In the genomic region with DNA sequence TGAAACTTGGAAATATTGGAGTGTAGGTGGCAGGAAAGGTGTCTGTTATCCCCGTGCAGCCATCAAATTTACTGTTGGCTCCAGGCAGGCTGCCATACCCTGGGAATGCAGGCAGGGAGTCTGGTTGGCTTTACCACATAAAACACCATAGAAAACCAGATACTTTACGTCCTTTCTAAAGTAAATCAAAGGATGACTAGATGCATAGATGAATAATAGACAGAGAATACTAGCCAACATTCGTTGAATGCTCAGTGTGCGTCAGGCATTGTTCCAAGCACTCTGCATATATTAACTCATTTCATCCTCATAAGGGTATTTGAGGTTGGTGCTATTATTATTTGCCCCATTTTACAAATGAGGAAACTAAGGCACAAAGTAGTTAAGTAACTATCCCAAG, we compare ENCODE assay signal across 26 cellular contexts.
"Had no signal": no experiment of that assay in that cellular context is flagged by ENCODE, and none has a peak within 500 bp of the region (broad histone marks: within the 10 kb centered on the region; RNA-seq: fewer than 3 reads in every experiment).

No MANE protein-coding gene starts in this region.

- H2AFZ ChIP-seq: hepatocyte had no signal

- H3K79me2 ChIP-seq: hepatocyte had no signal

- H3K27me3 ChIP-seq: ascending aorta, brain microvascular endothelial cell, dorsolateral prefrontal cortex, esophagus muscularis mucosa, foreskin keratinocyte, gastrocnemius medialis, heart right ventricle, hepatocyte had no signal

- H3K4me1 ChIP-seq: ascending aorta, esophagus muscularis mucosa, gastrocnemius medialis had no signal

- H3K27ac ChIP-seq: ascending aorta, brain microvascular endothelial cell, coronary artery, esophagus muscularis mucosa, foreskin keratinocyte, gastrocnemius medialis, heart right ventricle, hepatocyte had no signal

- H3K4me2 ChIP-seq: hepatocyte had no signal

- H3K9me3 ChIP-seq: ascending aorta, esophagus muscularis mucosa, gastrocnemius medialis, heart right ventricle had no signal

- DNase-seq: activated CD4-positive, alpha-beta memory T cell treated with anti-CD3 and anti-CD28 coated beads for 36 hours; activated CD4-positive, alpha-beta T cell treated with anti-CD3 and anti-CD28 coated beads for 36 hours; activated CD4-positive, alpha-beta T cell treated with anti-CD3 and anti-CD28 coated beads, Interleukin-2, amount 10 ng/mL, durations not matched to agents 24 days and 14 days; activated CD4-positive, CD25-positive, alpha-beta regulatory T cell; activated CD4-positive, CD25-positive, alpha-beta regulatory T cell treated with anti-CD3 and anti-CD28 coated beads, Interleukin-2, amount 50 U/mL, for 72 hours; activated CD8-positive, alpha-beta memory T cell treated with anti-CD3 and anti-CD28 coated beads, Interleukin-2, amount 10 ng/mL, durations not matched to agents 7 days and 5 days; activated CD8-positive, alpha-beta memory T cell treated with anti-CD3 and anti-CD28 coated beads, Interleukin-2, amount 50 U/mL, for 4 hours; activated CD8-positive, alpha-beta T cell treated with anti-CD3 and anti-CD28 coated beads, Interleukin-2, amount 10 ng/mL, durations not matched to agents 7 days and 5 days; activated gamma-delta T cell; activated naive CD4-positive, alpha-beta T cell; activated naive CD4-positive, alpha-beta T cell treated with anti-CD3 and anti-CD28 coated beads, Interleukin-2, amount 10 ng/mL, durations not matched to agents 7 days and 5 days; activated naive CD8-positive, alpha-beta T cell treated with anti-CD3 and anti-CD28 coated beads, Interleukin-2, amount 10 ng/mL, durations not matched to agents 7 days and 5 days; activated T-cell treated with anti-CD3 and anti-CD28 coated beads, Interleukin-2, amount 50 U/mL, for 1 hour; activated T-cell treated with anti-CD3 and anti-CD28 coated beads, Interleukin-2, amount 50 U/mL, for 48 hours; brain microvascular endothelial cell; dorsolateral prefrontal cortex; effector memory CD4-positive, alpha-beta T cell; foreskin keratinocyte; gastrocnemius medialis; heart right ventricle; T-helper 2 cell had no signal

- ATAC-seq: activated CD4-positive, alpha-beta T cell treated with anti-CD3 and anti-CD28 coated beads for 36 hours; activated CD8-positive, alpha-beta memory T cell treated with anti-CD3 and anti-CD28 coated beads, Interleukin-2, amount 10 ng/mL, durations not matched to agents 7 days and 5 days; activated CD8-positive, alpha-beta T cell treated with anti-CD3 and anti-CD28 coated beads, Interleukin-2, amount 10 ng/mL, durations not matched to agents 7 days and 5 days; activated naive CD4-positive, alpha-beta T cell treated with anti-CD3 and anti-CD28 coated beads, Interleukin-2, amount 50 U/mL, for 72 hours; foreskin keratinocyte; gastrocnemius medialis; heart right ventricle had no signal

- H3K36me3 ChIP-seq: ascending aorta, brain microvascular endothelial cell, esophagus muscularis mucosa, gastrocnemius medialis, heart right ventricle had no signal

- H3K4me3 ChIP-seq: ascending aorta, coronary artery, dorsolateral prefrontal cortex, esophagus muscularis mucosa, gastrocnemius medialis, heart right ventricle, hepatocyte had no signal
